Comparison of ENCODE assay signal across 23 cellular contexts in the genomic region with DNA sequence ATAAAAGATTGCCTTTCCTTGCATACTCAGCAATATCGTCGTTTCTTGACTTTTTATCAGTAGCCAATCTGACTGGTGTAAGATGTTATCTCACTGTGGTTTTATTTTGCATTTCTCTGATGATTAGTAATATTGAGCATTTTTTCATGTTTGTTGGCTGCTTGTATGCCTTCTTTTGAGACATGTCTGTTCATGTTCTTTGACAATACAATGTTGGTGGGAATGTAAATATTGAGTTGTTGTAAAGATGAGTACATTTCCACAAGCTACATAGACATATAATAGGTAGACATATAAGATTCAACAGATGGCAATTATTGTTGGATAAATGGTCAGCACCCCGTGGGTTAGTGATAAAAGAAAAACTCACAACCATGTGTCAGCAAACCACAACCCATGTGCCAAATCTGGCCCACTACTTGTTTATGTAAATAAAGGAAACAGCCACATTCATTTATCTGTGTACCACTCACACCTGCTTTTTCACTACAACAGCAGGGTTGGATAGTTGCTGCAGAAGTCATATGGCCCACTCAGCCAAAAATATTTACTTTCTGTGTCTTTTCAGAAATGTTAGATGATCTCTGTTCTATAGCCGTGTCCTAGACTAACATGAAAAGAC.
A peak's percentile ranks its signal among the peaks of the same experiment; 100 is the strongest.
DNase-seq lines count a peak whose midpoint lies in the region; FAIRE-seq and TF ChIP-seq lines count a peak whose summit lies in the region.
"Had no signal": no experiment of that assay in that cellular context is flagged by ENCODE, and none has a peak within 500 bp of the region (broad histone marks: within the 10 kb centered on the region; RNA-seq: fewer than 3 reads in every experiment).

No MANE protein-coding gene starts in this region.

- DNase-seq in NCI-H2107 treated with DMSO at 0.1 percent for 48 hours (lab: John Stamatoyannopoulos, UW; ENCODE audit: unreplicated experiment) (peak; percentile 32), NCI-H2107 (lab: John Stamatoyannopoulos, UW) (no peak), NCI-H128 (lab: John Stamatoyannopoulos, UW; ENCODE audit: unreplicated experiment) (peak; percentile 5), NCI-H774 (lab: John Stamatoyannopoulos, UW) (peak; percentile 81), keratinocyte (ENCODE audit: low read depth, low spot score) (peak; percentile 25), SK-N-DZ (ENCODE audit: low spot score) (no peak), OCI-LY7 (ENCODE audit: low spot score) (no peak)
- DNase-seq in activated CD4-positive, alpha-beta memory T cell treated with anti-CD3 and anti-CD28 coated beads for 36 hours, result no peak
- DNase-seq: activated CD4-positive, alpha-beta T cell treated with anti-CD3 and anti-CD28 coated beads, Interleukin-2, amount 50 U/mL, for 48 hours; activated naive CD4-positive, alpha-beta T cell treated with Interleukin-2 at 50 U/mL for 16 hours; cerebellar nuclear complex; effector memory CD4-positive, alpha-beta T cell; GDM1; glutamatergic neuron; left lung; NCI-H446 treated with DMSO at 0.1 percent for 48 hours; SIG-M5; stimulated activated CD4-positive, alpha-beta T cell treated with anti-CD3 and anti-CD28 coated beads, Interleukin-2, amount 100 ng/mL, for 48 hours had no signal

- H3K4me1 ChIP-seq in keratinocyte (ENCODE audit: control insufficient read depth, extremely low read depth, insufficient read depth, low read length) (peaks cover 4% of the 10 kb centered on the region), OCI-LY7 (ENCODE audit: insufficient read depth, low read length, poor library complexity, severe bottlenecking) (no peaks in the 10 kb centered on the region)
- H3K4me1 ChIP-seq: BLaER1, left lung had no signal

- no peak overlapping the region for H2AFZ ChIP-seq in keratinocyte (ENCODE audit: control insufficient read depth, low read length)
- H2AFZ ChIP-seq in OCI-LY7 (ENCODE audit: low read length), result no peak overlapping the region

- no peaks in the 10 kb centered on the region for H3K4me1 Mint-ChIP-seq in activated CD4-positive, alpha-beta memory T cell treated with anti-CD3 and anti-CD28 coated beads for 36 hours (ENCODE audit: low read depth)

- CTCF ChIA-PET in activated CD4-positive, alpha-beta memory T cell treated with anti-CD3 and anti-CD28 coated beads for 36 hours (lab: Charles Lee), result no interaction called here
- CTCF ChIA-PET in OCI-LY7 (lab: Charles Lee; ENCODE audit: unreplicated experiment), result no interaction called here

- no peak overlapping the region for H3K9ac ChIP-seq in keratinocyte (ENCODE audit: control insufficient read depth, extremely low read depth, insufficient read depth, low read length)
- H3K9ac ChIP-seq: BLaER1 had no signal

- dilution Hi-C loops in keratinocyte (cut with MboI; ENCODE audit: extremely low pct_ligation_motif_present, low sequenced_read_pairs), result no loop called here

- peaks cover 2% of the 10 kb centered on the region for H3K9me3 Mint-ChIP-seq in activated CD4-positive, alpha-beta memory T cell treated with anti-CD3 and anti-CD28 coated beads for 36 hours
- H3K9me3 Mint-ChIP-seq: T-helper 1 cell treated with Interleukin-12 subunit alpha and Interleukin-12 subunit beta and Interleukin-4 antibody, amounts not matched to agents 30 μg/mL and 1 μg/mL, for 36 hours; type B pancreatic cell had no signal

- no peaks in the 10 kb centered on the region for H3K27me3 Mint-ChIP-seq in activated CD4-positive, alpha-beta memory T cell treated with anti-CD3 and anti-CD28 coated beads for 36 hours

- no peak for FAIRE-seq in keratinocyte (lab: Jason Lieb, UNC)
- FAIRE-seq: A204.1 had no signal

- H3K4me2 ChIP-seq in keratinocyte (ENCODE audit: control insufficient read depth, extremely low read depth, insufficient read depth, low read depth, low read length), result no peak overlapping the region
- no peak overlapping the region for H3K4me2 ChIP-seq in OCI-LY7 (ENCODE audit: low read length)
- H3K4me2 ChIP-seq: BLaER1 had no signal

- no peak overlapping the region for H3K4me3 Mint-ChIP-seq in activated CD4-positive, alpha-beta memory T cell treated with anti-CD3 and anti-CD28 coated beads for 36 hours
- H3K4me3 Mint-ChIP-seq: T-helper 1 cell treated with Interleukin-12 subunit alpha and Interleukin-12 subunit beta and Interleukin-4 antibody, amounts not matched to agents 30 μg/mL and 1 μg/mL, for 36 hours; type B pancreatic cell had no signal

- no peaks in the 10 kb centered on the region for H4K20me1 ChIP-seq in keratinocyte (ENCODE audit: control insufficient read depth, extremely low read depth, insufficient read depth, low read length)
- H4K20me1 ChIP-seq in OCI-LY7 (ENCODE audit: insufficient read depth, low read length), result no peaks in the 10 kb centered on the region
- H4K20me1 ChIP-seq: BLaER1 had no signal

- intact Hi-C loops in activated CD4-positive, alpha-beta memory T cell treated with anti-CD3 and anti-CD28 coated beads for 36 hours (cut with micrococcal nuclease), result no loop called here
- intact Hi-C loops in OCI-LY7 (cut with micrococcal nuclease; ENCODE audit: unreplicated experiment), result no loop called here

- H3K36me3 Mint-ChIP-seq in activated CD4-positive, alpha-beta memory T cell treated with anti-CD3 and anti-CD28 coated beads for 36 hours, result no peaks in the 10 kb centered on the region
- H3K36me3 Mint-ChIP-seq: type B pancreatic cell had no signal

- no peaks in the 10 kb centered on the region for H3K79me2 ChIP-seq in keratinocyte (ENCODE audit: control insufficient read depth, insufficient read depth, low read length)
- no peaks in the 10 kb centered on the region for H3K79me2 ChIP-seq in OCI-LY7 (ENCODE audit: insufficient read depth, low read depth, low read length)

- BruUV-seq in OCI-LY7 (replicated peaks; lab: Mats Ljungman, UMichigan), result no TSS peak

- no peaks in the 10 kb centered on the region for H3K9me1 ChIP-seq in keratinocyte (ENCODE audit: control insufficient read depth, extremely low read depth, insufficient read depth, low read length)

- no peak overlapping the region for H3K27ac ChIP-seq in keratinocyte (ENCODE audit: control insufficient read depth, insufficient read depth, low read length)
- no peak overlapping the region for H3K27ac ChIP-seq in OCI-LY7 (ENCODE audit: low read depth, low read length, poor library complexity, severe bottlenecking)
- H3K27ac ChIP-seq: BLaER1, left lung had no signal

- H3K27me3 ChIP-seq in keratinocyte (ENCODE audit: control insufficient read depth, extremely low read depth, insufficient read depth, low read length), result no peaks in the 10 kb centered on the region
- H3K27me3 ChIP-seq: BLaER1, left lung had no signal

- TF ChIP-seq CTCF in keratinocyte (optimal IDR thresholded peaks at IDR 0.05 in 1 of 3, IDR thresholded peaks at IDR 0.05 in 1 of 3, conservative IDR thresholded peaks at IDR 0.05 in 1 of 3; ENCODE audit: extremely low read depth in 1 of 3, insufficient read depth in 2 of 3, low read length in 3 of 3), result no peak
- TF ChIP-seq CTCF in OCI-LY7 (conservative IDR thresholded peaks at IDR 0.05; ENCODE audit: low read length), result no peak

- H3K36me3 ChIP-seq in keratinocyte (ENCODE audit: control insufficient read depth in 2 of 2, extremely low read depth in 1 of 2, insufficient read depth in 2 of 2, low read length in 2 of 2), result no peaks in the 10 kb centered on the region
- no peaks in the 10 kb centered on the region for H3K36me3 ChIP-seq in OCI-LY7 (ENCODE audit: insufficient read depth, low read length)
- H3K36me3 ChIP-seq: BLaER1, left lung had no signal

- H3K27ac Mint-ChIP-seq in activated CD4-positive, alpha-beta memory T cell treated with anti-CD3 and anti-CD28 coated beads for 36 hours, result no peak overlapping the region
- H3K27ac Mint-ChIP-seq: progenitor cell of endocrine pancreas; T-helper 1 cell treated with Interleukin-12 subunit alpha and Interleukin-12 subunit beta and Interleukin-4 antibody, amounts not matched to agents 30 μg/mL and 1 μg/mL, for 36 hours; type B pancreatic cell had no signal

- H3K9me3 ChIP-seq in keratinocyte (ENCODE audit: control insufficient read depth, low read depth, low read length) (no peaks in the 10 kb centered on the region), OCI-LY7 (ENCODE audit: low read length) (no peaks in the 10 kb centered on the region)
- H3K9me3 ChIP-seq: BLaER1, left lung had no signal

- H3K9me2 ChIP-seq in OCI-LY7 (ENCODE audit: insufficient read depth, low read length), result no peaks in the 10 kb centered on the region

- no peak overlapping the region for H3K4me3 ChIP-seq in keratinocyte (ENCODE audit: control insufficient read depth in 2 of 3, extremely low read depth in 1 of 3, insufficient read depth in 2 of 3, low read depth in 1 of 3, low read length in 3 of 3)
- H3K4me3 ChIP-seq in OCI-LY7 (ENCODE audit: low read depth, low read length, poor library complexity, severe bottlenecking), result no peak overlapping the region
- H3K4me3 ChIP-seq: BLaER1, left lung had no signal

- POLR2A ChIA-PET in activated CD4-positive, alpha-beta memory T cell treated with anti-CD3 and anti-CD28 coated beads for 36 hours (lab: Charles Lee), result no interaction called here
- POLR2A ChIA-PET in OCI-LY7 (lab: Charles Lee), result no interaction called here

Comparison
In these comparisons a context has a peak if more than half of its experiments do, and no peak if none do; other contexts are left out.
1. DNase-seq: peak in NCI-H2107 treated with DMSO at 0.1 percent for 48 hours (single experiment), NCI-H128 (single experiment), NCI-H774 (single experiment) and keratinocyte (single experiment); none in NCI-H2107 (single experiment), SK-N-DZ (single experiment), activated CD4-positive, alpha-beta memory T cell treated with anti-CD3 and anti-CD28 coated beads for 36 hours (single experiment) and OCI-LY7 (single experiment).